1 cellular context compared by ENCODE assay signal in the genomic region with DNA sequence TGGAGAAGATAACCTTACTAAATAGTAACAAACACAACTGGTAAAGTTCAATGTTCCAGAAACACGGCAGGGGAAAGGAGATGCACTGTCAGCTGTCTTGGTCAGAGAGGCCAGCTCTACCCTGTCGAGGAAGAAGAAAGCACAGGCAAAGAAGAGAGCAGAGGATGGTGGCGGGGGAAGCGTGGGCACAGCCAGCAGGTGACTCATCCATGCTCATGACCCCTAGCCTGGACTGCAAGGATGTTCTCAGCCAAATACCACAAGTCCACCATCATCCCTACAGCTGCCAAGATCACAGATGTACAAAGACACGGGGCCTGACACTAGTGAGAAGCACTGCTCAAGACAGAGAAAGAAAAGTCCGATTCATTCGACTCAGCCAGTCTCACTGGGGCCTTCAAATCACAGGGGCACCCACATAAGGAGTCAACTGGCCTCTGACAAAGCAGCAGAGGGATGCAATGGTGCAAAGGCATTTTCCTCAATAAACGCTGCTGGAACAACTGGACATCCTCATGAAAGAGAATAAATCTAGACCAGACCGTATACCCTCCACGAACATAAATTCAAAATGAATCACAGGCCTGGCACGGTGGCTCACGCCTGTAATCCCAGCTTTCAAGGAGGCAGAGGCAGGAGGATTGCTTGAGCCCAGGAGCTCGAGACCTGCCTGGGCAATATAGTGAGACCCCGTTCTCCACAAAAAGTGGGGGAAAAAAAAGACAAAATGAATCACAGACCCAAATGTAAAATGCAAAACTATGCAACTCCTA.
TF ChIP-seq lines count a peak whose summit lies in the region.

No MANE protein-coding gene starts in this region.

TF ChIP-seq in HepG2, 621 proteins besides CTCF, POLR2A, EP300 and RAD21:
- no peak for TF ChIP-seq MLX (CRISPR knock-in tag; IDR thresholded peaks at IDR 0.05)
- no peak for TF ChIP-seq ZNF337 (CRISPR knock-in tag; IDR thresholded peaks at IDR 0.05; ENCODE audit: borderline replicate concordance, low read depth)
- TF ChIP-seq, protein P1, sequence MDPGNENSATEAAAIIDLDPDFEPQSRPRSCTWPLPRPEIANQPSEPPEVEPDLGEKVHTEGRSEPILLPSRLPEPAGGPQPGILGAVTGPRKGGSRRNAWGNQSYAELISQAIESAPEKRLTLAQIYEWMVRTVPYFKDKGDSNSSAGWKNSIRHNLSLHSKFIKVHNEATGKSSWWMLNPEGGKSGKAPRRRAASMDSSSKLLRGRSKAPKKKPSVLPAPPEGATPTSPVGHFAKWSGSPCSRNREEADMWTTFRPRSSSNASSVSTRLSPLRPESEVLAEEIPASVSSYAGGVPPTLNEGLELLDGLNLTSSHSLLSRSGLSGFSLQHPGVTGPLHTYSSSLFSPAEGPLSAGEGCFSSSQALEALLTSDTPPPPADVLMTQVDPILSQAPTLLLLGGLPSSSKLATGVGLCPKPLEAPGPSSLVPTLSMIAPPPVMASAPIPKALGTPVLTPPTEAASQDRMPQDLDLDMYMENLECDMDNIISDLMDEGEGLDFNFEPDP (CRISPR knock-in tag; conservative IDR thresholded peaks at IDR 0.05) = no peak
- TF ChIP-seq ZNF468 (CRISPR knock-in tag; IDR thresholded peaks at IDR 0.05) = no peak
- no peak for TF ChIP-seq NFIC (IDR thresholded peaks at IDR 0.05; ENCODE audit: low read length)
- no peak for TF ChIP-seq TAF1 (CRISPR knock-in tag; IDR thresholded peaks at IDR 0.05)
- TF ChIP-seq NCOR1 (IDR thresholded peaks at IDR 0.05; ENCODE audit: borderline replicate concordance, low read length) = no peak
- TF ChIP-seq ZNF639 (CRISPR knock-in tag; conservative IDR thresholded peaks at IDR 0.05) = no peak
- peak; percentile 19 for TF ChIP-seq RBM22 (optimal IDR thresholded peaks at IDR 0.05; ENCODE audit: low read length)
- no peak for TF ChIP-seq EED (CRISPR knock-in tag; IDR thresholded peaks at IDR 0.05)
- TF ChIP-seq ZZZ3 (CRISPR knock-in tag; IDR thresholded peaks at IDR 0.05; ENCODE audit: borderline replicate concordance) = no peak
- no peak for TF ChIP-seq SNAPC4 (CRISPR knock-in tag; IDR thresholded peaks at IDR 0.05)
- TF ChIP-seq FOSL2 (CRISPR knock-in tag; IDR thresholded peaks at IDR 0.05) = peak; percentile 68
